ENCODE assay signal across 33 cellular contexts in the genomic region with DNA sequence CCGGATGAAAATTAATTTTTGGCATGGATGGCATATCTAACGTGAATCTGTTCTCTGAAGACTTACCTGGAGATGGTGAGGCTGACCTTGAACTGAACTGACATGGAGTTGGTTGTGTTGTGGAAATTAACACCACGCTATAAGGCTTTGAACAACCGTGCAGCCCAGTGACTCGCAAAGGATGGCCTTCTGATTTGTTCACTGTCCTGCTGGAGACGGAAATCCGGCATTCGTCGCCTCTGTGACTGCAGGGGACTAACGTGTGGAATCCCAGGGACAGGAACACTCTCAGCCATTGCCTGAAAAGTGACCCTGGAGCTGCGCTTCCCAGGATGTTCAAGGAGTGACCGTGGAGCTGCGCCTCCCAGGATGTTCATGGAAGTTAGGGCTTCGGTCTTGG.
"Had no signal": no experiment of that assay in that cellular context is flagged by ENCODE, and none has a peak within 500 bp of the region (broad histone marks: within the 10 kb centered on the region; RNA-seq: fewer than 3 reads in every experiment).

No MANE protein-coding gene starts in this region.

- H3K4me3 Mint-ChIP-seq: activated CD4-positive, alpha-beta memory T cell treated with anti-CD3 and anti-CD28 coated beads, Interleukin-2, amount 10 ng/mL, durations not matched to agents 7 days and 5 days; activated CD8-positive, alpha-beta memory T cell treated with anti-CD3 and anti-CD28 coated beads, Interleukin-2, amount 10 ng/mL, durations not matched to agents 7 days and 5 days; activated naive CD4-positive, alpha-beta T cell treated with anti-CD3 and anti-CD28 coated beads, Interleukin-2, amount 10 ng/mL, durations not matched to agents 7 days and 5 days; activated naive CD8-positive, alpha-beta T cell; activated naive CD8-positive, alpha-beta T cell treated with anti-CD3 and anti-CD28 coated beads, Interleukin-2, amount 50 U/mL, for 24 hours; brain; central memory CD8-positive, alpha-beta T cell had no signal

- H3K9me3 Mint-ChIP-seq: activated CD4-positive, alpha-beta memory T cell treated with anti-CD3 and anti-CD28 coated beads, Interleukin-2, amount 10 ng/mL, durations not matched to agents 7 days and 5 days; activated naive CD4-positive, alpha-beta T cell treated with anti-CD3 and anti-CD28 coated beads, Interleukin-2, amount 10 ng/mL, durations not matched to agents 7 days and 5 days; activated naive CD8-positive, alpha-beta T cell treated with anti-CD3 and anti-CD28 coated beads, Interleukin-2, amount 50 U/mL, for 24 hours; brain; central memory CD8-positive, alpha-beta T cell had no signal

- H3K36me3 Mint-ChIP-seq: activated naive CD4-positive, alpha-beta T cell treated with anti-CD3 and anti-CD28 coated beads, Interleukin-2, amount 10 ng/mL, durations not matched to agents 7 days and 5 days; brain had no signal

- H3K4me3 ChIP-seq: K562, Peyer's patch had no signal

- FAIRE-seq: K562 had no signal

- H3K9me3 ChIP-seq: Peyer's patch had no signal

- DNase-seq: activated CD4-positive, alpha-beta memory T cell treated with anti-CD3 and anti-CD28 coated beads, Interleukin-2, amount 10 ng/mL, durations not matched to agents 7 days and 5 days; activated CD4-positive, alpha-beta T cell treated with anti-CD3 and anti-CD28 coated beads for 1 hour; activated CD4-positive, alpha-beta T cell treated with anti-CD3 and anti-CD28 coated beads for 48 hours; activated CD4-positive, CD25-positive, alpha-beta regulatory T cell; activated CD8-positive, alpha-beta memory T cell treated with anti-CD3 and anti-CD28 coated beads for 24 hours; activated CD8-positive, alpha-beta memory T cell treated with anti-CD3 and anti-CD28 coated beads, Interleukin-2, amount 10 ng/mL, durations not matched to agents 7 days and 5 days; activated CD8-positive, alpha-beta memory T cell treated with anti-CD3 and anti-CD28 coated beads, Interleukin-2, amount 50 U/mL, for 48 hours; activated effector memory CD4-positive, alpha-beta T cell treated with Interleukin-2 at 50 U/mL for 16 hours; activated naive CD4-positive, alpha-beta T cell treated with anti-CD3 and anti-CD28 coated beads, Interleukin-2, amount 10 ng/mL, durations not matched to agents 7 days and 5 days; activated naive CD8-positive, alpha-beta T cell treated with anti-CD3 and anti-CD28 coated beads, Interleukin-2, amount 50 U/mL, for 24 hours; activated T-cell treated with anti-CD3 and anti-CD28 coated beads, Interleukin-2, amount 50 U/mL, for 48 hours; anterior cingulate cortex; NCI-H1092 treated with DMSO at 0.1 percent for 48 hours; NCI-H1436; NCI-H1694; NCI-H1930; NCI-H2081 treated with DMSO at 0.1 percent for 48 hours; NCI-H226; NCI-H446 treated with DMSO at 0.1 percent for 48 hours; NCI-H524; NK-92 treated with Interleukin-12 subunit alpha and Interleukin-12 subunit beta, amount 100 ng/mL, for 24 hours; PC-3; Peyer's patch; Right ventricle myocardium superior; SW 1271; T-helper 1 cell; T-helper 2 cell; WERI-Rb-1 had no signal

- H3K27me3 Mint-ChIP-seq: activated CD4-positive, alpha-beta memory T cell treated with anti-CD3 and anti-CD28 coated beads, Interleukin-2, amount 10 ng/mL, durations not matched to agents 7 days and 5 days; activated CD8-positive, alpha-beta memory T cell treated with anti-CD3 and anti-CD28 coated beads, Interleukin-2, amount 10 ng/mL, durations not matched to agents 7 days and 5 days; activated naive CD4-positive, alpha-beta T cell treated with anti-CD3 and anti-CD28 coated beads, Interleukin-2, amount 10 ng/mL, durations not matched to agents 7 days and 5 days; activated naive CD8-positive, alpha-beta T cell; activated naive CD8-positive, alpha-beta T cell treated with anti-CD3 and anti-CD28 coated beads, Interleukin-2, amount 50 U/mL, for 24 hours; central memory CD8-positive, alpha-beta T cell had no signal

- H3K27ac Mint-ChIP-seq: activated CD4-positive, alpha-beta memory T cell treated with anti-CD3 and anti-CD28 coated beads, Interleukin-2, amount 10 ng/mL, durations not matched to agents 7 days and 5 days; activated CD8-positive, alpha-beta memory T cell treated with anti-CD3 and anti-CD28 coated beads, Interleukin-2, amount 10 ng/mL, durations not matched to agents 7 days and 5 days; activated naive CD4-positive, alpha-beta T cell treated with anti-CD3 and anti-CD28 coated beads, Interleukin-2, amount 10 ng/mL, durations not matched to agents 7 days and 5 days; activated naive CD8-positive, alpha-beta T cell; activated naive CD8-positive, alpha-beta T cell treated with anti-CD3 and anti-CD28 coated beads, Interleukin-2, amount 50 U/mL, for 24 hours had no signal

- H3K36me3 ChIP-seq: Peyer's patch, WERI-Rb-1 had no signal

- H3K27ac ChIP-seq: Peyer's patch, RWPE1, WERI-Rb-1 had no signal

- H3K4me1 Mint-ChIP-seq: activated CD4-positive, alpha-beta memory T cell treated with anti-CD3 and anti-CD28 coated beads, Interleukin-2, amount 10 ng/mL, durations not matched to agents 7 days and 5 days; activated CD8-positive, alpha-beta memory T cell treated with anti-CD3 and anti-CD28 coated beads, Interleukin-2, amount 10 ng/mL, durations not matched to agents 7 days and 5 days; activated naive CD4-positive, alpha-beta T cell treated with anti-CD3 and anti-CD28 coated beads, Interleukin-2, amount 10 ng/mL, durations not matched to agents 7 days and 5 days; activated naive CD8-positive, alpha-beta T cell treated with anti-CD3 and anti-CD28 coated beads, Interleukin-2, amount 50 U/mL, for 24 hours had no signal

- ATAC-seq: activated CD8-positive, alpha-beta memory T cell treated with anti-CD3 and anti-CD28 coated beads, Interleukin-2, amount 10 ng/mL, durations not matched to agents 7 days and 5 days; K562; PC-3 had no signal

- H3K4me1 ChIP-seq: Peyer's patch had no signal
